ENCODE assay signal across 11 cellular contexts in genomic region chr6:135087803-135088202, GRCh38. TPM values are rescaled to one million over a fixed set of nuclear protein-coding genes. Genes with fewer than 3 reads are reported as not detected.
DNase-seq lines count a peak whose midpoint lies in the region; ATAC-seq and TF ChIP-seq lines count a peak whose summit lies in the region.
"Had no signal": no experiment of that assay in that cellular context is flagged by ENCODE, and none has a peak within 500 bp of the region (broad histone marks: within the 10 kb centered on the region; RNA-seq: fewer than 3 reads in every experiment).

No MANE protein-coding gene starts in this region.

- DNase-seq in activated CD4-positive, CD25-positive, alpha-beta regulatory T cell (lab: John Stamatoyannopoulos, UW), result no peak
- peak; percentile 16 to 18 for DNase-seq in stimulated activated CD8-positive, alpha-beta memory T cell treated with anti-CD3 and anti-CD28 coated beads, Interleukin-7, amount 100 ng/mL, for 4 hours (ENCODE audit: low read depth in 2 of 2)
- DNase-seq in ureter (ENCODE audit: low spot score), result no peak
- no peak for DNase-seq in Kasumi-1 (lab: John Stamatoyannopoulos, UW)
- DNase-seq: NCI-H226, upper lobe of right lung had no signal

- H3K4me3 Mint-ChIP-seq in activated naive CD8-positive, alpha-beta T cell, result peak overlapping the region; percentile 71

- H3K27ac ChIP-seq in OCI-LY3 (ENCODE audit: low read length), result no peak overlapping the region
- H3K27ac ChIP-seq: upper lobe of right lung, WERI-Rb-1 had no signal

- H3K27ac Mint-ChIP-seq in activated naive CD8-positive, alpha-beta T cell, result peak overlapping the region; percentile 96

- H4K20me1 ChIP-seq in OCI-LY3 (ENCODE audit: insufficient read depth, low read length), result peaks cover 6% of the 10 kb centered on the region

- H3K79me2 ChIP-seq in OCI-LY3 (ENCODE audit: low read length), result peaks cover 3% of the 10 kb centered on the region; the same call in 1 of the 2 replicates

- no peak overlapping the region for H3K9ac ChIP-seq in OCI-LY3 (ENCODE audit: low read length)

- TF ChIP-seq CTCF in OCI-LY3 (IDR thresholded peaks at IDR 0.05; ENCODE audit: low read depth, low read length), result no peak

- H2AFZ ChIP-seq in OCI-LY3 (ENCODE audit: low read depth, low read length), result no peak overlapping the region

- H3K4me1 Mint-ChIP-seq in activated naive CD8-positive, alpha-beta T cell (ENCODE audit: low read depth), result peaks cover 89% of the 10 kb centered on the region

- no peaks in the 10 kb centered on the region; the same call in 1 of the 2 replicates for H3K9me3 ChIP-seq in OCI-LY3 (ENCODE audit: insufficient read depth, low read length)
- H3K9me3 ChIP-seq: upper lobe of right lung had no signal

- no peaks in the 10 kb centered on the region for H3K27me3 Mint-ChIP-seq in activated naive CD8-positive, alpha-beta T cell

- H3K36me3 Mint-ChIP-seq in activated naive CD8-positive, alpha-beta T cell, result peaks cover 11% of the 10 kb centered on the region

- ATAC-seq in activated CD4-positive, CD25-positive, alpha-beta regulatory T cell treated with anti-CD3 and anti-CD28 coated beads, Interleukin-2, amount 50 U/mL, for 24 hours, result peak; percentile 15 to 30
- no peak for ATAC-seq in HG02973 (IDR thresholded peaks at IDR 0.05; ENCODE audit: unreplicated experiment)

- H3K4me1 ChIP-seq in OCI-LY3 (ENCODE audit: low read length), result peaks cover 46% of the 10 kb centered on the region
- H3K4me1 ChIP-seq: upper lobe of right lung had no signal

- H3K4me3 ChIP-seq in OCI-LY3 (ENCODE audit: low read length), result no peak overlapping the region
- H3K4me3 ChIP-seq: upper lobe of right lung had no signal

- H3K4me2 ChIP-seq in OCI-LY3 (ENCODE audit: low read length), result peak overlapping the region; percentile 87; the same call in 1 of the 2 replicates

- H3K9me3 Mint-ChIP-seq in activated naive CD8-positive, alpha-beta T cell (ENCODE audit: low read depth), result peaks cover 10% of the 10 kb centered on the region

- no peaks in the 10 kb centered on the region for H3K27me3 ChIP-seq in OCI-LY3 (ENCODE audit: low read depth, low read length)
- H3K27me3 ChIP-seq: upper lobe of right lung had no signal

- H3K36me3 ChIP-seq in OCI-LY3 (replicated peaks; ENCODE audit: low read depth, low read length), result peaks cover 10% of the 10 kb centered on the region
- H3K36me3 ChIP-seq: upper lobe of right lung, WERI-Rb-1 had no signal

RNA-seq across cellular contexts. Expression of gene HBS1L, which starts 33.2 kb away (rescaled TPM):
- total RNA-seq in ureter, result 61.2 TPM

Comparison
In these comparisons a context has a peak if more than half of its experiments do, and no peak if none do; other contexts are left out.
1. DNase-seq: peak in stimulated activated CD8-positive, alpha-beta memory T cell treated with anti-CD3 and anti-CD28 coated beads, Interleukin-7, amount 100 ng/mL, for 4 hours (2 of 2); none in activated CD4-positive, CD25-positive, alpha-beta regulatory T cell (0 of 4), ureter (single experiment) and Kasumi-1 (0 of 2).